ENCODE assay signal across 14 cellular contexts in genomic region chr7:111312966-111313365, GRCh38.
DNase-seq lines count a peak whose midpoint lies in the region; ATAC-seq and TF ChIP-seq lines count a peak whose summit lies in the region.
"Had no signal": no experiment of that assay in that cellular context is flagged by ENCODE, and none has a peak within 500 bp of the region (broad histone marks: within the 10 kb centered on the region; RNA-seq: fewer than 3 reads in every experiment).

No MANE protein-coding gene starts in this region.

- H3K27ac ChIP-seq in hepatocyte, result no peak overlapping the region
- H3K27ac ChIP-seq in caudate nucleus (ENCODE audit: low read depth, low read length), result no peak overlapping the region
- H3K27ac ChIP-seq: dorsolateral prefrontal cortex, lower lobe of right lung had no signal

- H3K36me3 Mint-ChIP-seq in WTC11, result no peaks in the 10 kb centered on the region
- no peaks in the 10 kb centered on the region for H3K36me3 Mint-ChIP-seq in Calu3 (ENCODE audit: insufficient read depth, unreplicated experiment)

- CTCF ChIA-PET in WTC11 (lab: Charles Lee), result no interaction called here
- CTCF ChIA-PET in Calu3 (lab: Charles Lee), result no interaction called here

- POLR2A ChIA-PET in WTC11 (lab: Charles Lee), result no interaction called here

- no peaks in the 10 kb centered on the region for H3K36me3 ChIP-seq in hepatocyte (replicated peaks; ENCODE audit: insufficient read depth, low read depth)
- H3K36me3 ChIP-seq: lower lobe of right lung had no signal

- H3K9me3 Mint-ChIP-seq in WTC11 (no peaks in the 10 kb centered on the region), Calu3 (ENCODE audit: low read depth, unreplicated experiment) (no peaks in the 10 kb centered on the region)

- no peaks in the 10 kb centered on the region for H3K27me3 Mint-ChIP-seq in WTC11 (ENCODE audit: low read depth)
- no peaks in the 10 kb centered on the region for H3K27me3 Mint-ChIP-seq in Calu3 (ENCODE audit: unreplicated experiment)
- H3K27me3 Mint-ChIP-seq: activated naive CD8-positive, alpha-beta T cell had no signal

- peak; percentile 15 for DNase-seq in ACHN
- DNase-seq in HT1080 (ENCODE audit: low read depth), result peak; percentile 16
- no peak for DNase-seq in WTC11 (ENCODE audit: low spot score)
- DNase-seq in hepatocyte (ENCODE audit: low spot score), result peak; percentile 4
- DNase-seq in cerebellar nuclear complex (lab: John Stamatoyannopoulos, UW), result no peak
- DNase-seq in SHP77 treated with DMSO at 0.1 percent for 48 hours (lab: John Stamatoyannopoulos, UW), result no peak
- DNase-seq in caudate nucleus (lab: John Stamatoyannopoulos, UW), result no peak
- DNase-seq in Calu3, result no peak
- DNase-seq: dorsolateral prefrontal cortex; Kasumi-1; lower lobe of right lung; stimulated activated CD4-positive, alpha-beta T cell treated with anti-CD3 and anti-CD28 coated beads, Interleukin-15, amount 100 ng/mL, for 24 hours; T-helper 9 cell had no signal

- no peaks in the 10 kb centered on the region for H3K9me2 ChIP-seq in hepatocyte (replicated peaks; ENCODE audit: insufficient read depth)

- H3K4me1 Mint-ChIP-seq in WTC11 (no peaks in the 10 kb centered on the region), Calu3 (ENCODE audit: low read depth, unreplicated experiment) (no peaks in the 10 kb centered on the region)

- no peaks in the 10 kb centered on the region for H3K27me3 ChIP-seq in hepatocyte
- H3K27me3 ChIP-seq: dorsolateral prefrontal cortex had no signal

- H3K27ac Mint-ChIP-seq in WTC11 (no peak overlapping the region), Calu3 (ENCODE audit: unreplicated experiment) (no peak overlapping the region)
- H3K27ac Mint-ChIP-seq: activated naive CD8-positive, alpha-beta T cell had no signal

- no peak overlapping the region for H3K4me3 ChIP-seq in hepatocyte
- H3K4me3 ChIP-seq: dorsolateral prefrontal cortex, lower lobe of right lung had no signal

- H3K79me2 ChIP-seq in hepatocyte, result no peaks in the 10 kb centered on the region

- H3K4me3 Mint-ChIP-seq in WTC11, result no peak overlapping the region
- no peak overlapping the region for H3K4me3 Mint-ChIP-seq in Calu3 (ENCODE audit: low read depth, unreplicated experiment)
- H3K4me3 Mint-ChIP-seq: activated naive CD8-positive, alpha-beta T cell had no signal

- H2AFZ ChIP-seq in hepatocyte, result no peak overlapping the region

- H3K4me2 ChIP-seq in hepatocyte, result no peak overlapping the region

- no peaks in the 10 kb centered on the region for H4K20me1 ChIP-seq in hepatocyte (ENCODE audit: insufficient read depth, poor library complexity, severe bottlenecking)

- in situ Hi-C loops in ACHN (cut with HindIII; ENCODE audit: low pct_ligation_motif_present, low pct_unique_long_range_greater_than_20kb, low sequenced_read_pairs), result no loop called here

- no peaks in the 10 kb centered on the region for H3K4me1 ChIP-seq in hepatocyte (ENCODE audit: insufficient read depth)
- H3K4me1 ChIP-seq: lower lobe of right lung had no signal

- TF ChIP-seq CTCF in WTC11 (IDR thresholded peaks at IDR 0.05), result no peak
- no peak for TF ChIP-seq CTCF in hepatocyte (IDR thresholded peaks at IDR 0.05; ENCODE audit: poor library complexity)
- TF ChIP-seq CTCF in Calu3 (IDR thresholded peaks at IDR 0.05; ENCODE audit: unreplicated experiment), result no peak

- peak; percentile 74 for ATAC-seq in WTC11
- ATAC-seq: lower lobe of right lung had no signal

- no peaks in the 10 kb centered on the region for H3K9me3 ChIP-seq in hepatocyte (ENCODE audit: low read depth)
- H3K9me3 ChIP-seq: lower lobe of right lung had no signal

- BruUV-seq in Calu3 (replicated peaks; lab: Mats Ljungman, UMichigan), result no TSS peak

- intact Hi-C loops in Calu3 (cut with micrococcal nuclease; ENCODE audit: unreplicated experiment), result no loop called here

TF ChIP-seq in WTC11, 78 proteins besides CTCF, POLR2A, EP300 and RAD21:
- TF ChIP-seq HMGA2 (CRISPR knock-in tag; IDR thresholded peaks at IDR 0.05) (no peak), ZBTB43 (CRISPR knock-in tag; IDR thresholded peaks at IDR 0.05) (no peak), ZSCAN18 (CRISPR knock-in tag; IDR thresholded peaks at IDR 0.05) (no peak), ESRRA (CRISPR knock-in tag; IDR thresholded peaks at IDR 0.05; ENCODE audit: borderline replicate concordance) (no peak), ELF4 (CRISPR knock-in tag; IDR thresholded peaks at IDR 0.05; ENCODE audit: low read depth) (no peak), NFE2L1 (CRISPR knock-in tag; IDR thresholded peaks at IDR 0.05) (no peak), ZNF423 (CRISPR knock-in tag; IDR thresholded peaks at IDR 0.05) (no peak), USF1 (CRISPR knock-in tag; IDR thresholded peaks at IDR 0.05) (no peak)
- TF ChIP-seq, protein P1, sequence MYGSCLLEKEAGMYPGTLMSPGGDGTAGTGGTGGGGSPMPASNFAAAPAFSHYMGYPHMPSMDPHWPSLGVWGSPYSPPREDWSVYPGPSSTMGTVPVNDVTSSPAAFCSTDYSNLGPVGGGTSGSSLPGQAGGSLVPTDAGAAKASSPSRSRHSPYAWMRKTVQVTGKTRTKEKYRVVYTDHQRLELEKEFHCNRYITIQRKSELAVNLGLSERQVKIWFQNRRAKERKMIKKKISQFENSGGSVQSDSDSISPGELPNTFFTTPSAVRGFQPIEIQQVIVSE (CRISPR knock-in tag; IDR thresholded peaks at IDR 0.05; ENCODE audit: borderline replicate concordance), result no peak
- TF ChIP-seq, protein P2, sequence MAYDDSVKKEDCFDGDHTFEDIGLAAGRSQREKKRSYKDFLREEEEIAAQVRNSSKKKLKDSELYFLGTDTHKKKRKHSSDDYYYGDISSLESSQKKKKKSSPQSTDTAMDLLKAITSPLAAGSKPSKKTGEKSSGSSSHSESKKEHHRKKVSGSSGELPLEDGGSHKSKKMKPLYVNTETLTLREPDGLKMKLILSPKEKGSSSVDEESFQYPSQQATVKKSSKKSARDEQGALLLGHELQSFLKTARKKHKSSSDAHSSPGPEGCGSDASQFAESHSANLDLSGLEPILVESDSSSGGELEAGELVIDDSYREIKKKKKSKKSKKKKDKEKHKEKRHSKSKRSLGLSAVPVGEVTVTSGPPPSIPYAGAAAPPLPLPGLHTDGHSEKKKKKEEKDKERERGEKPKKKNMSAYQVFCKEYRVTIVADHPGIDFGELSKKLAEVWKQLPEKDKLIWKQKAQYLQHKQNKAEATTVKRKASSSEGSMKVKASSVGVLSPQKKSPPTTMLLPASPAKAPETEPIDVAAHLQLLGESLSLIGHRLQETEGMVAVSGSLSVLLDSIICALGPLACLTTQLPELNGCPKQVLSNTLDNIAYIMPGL (CRISPR knock-in tag; IDR thresholded peaks at IDR 0.05), result no peak
- TF ChIP-seq, protein P3, sequence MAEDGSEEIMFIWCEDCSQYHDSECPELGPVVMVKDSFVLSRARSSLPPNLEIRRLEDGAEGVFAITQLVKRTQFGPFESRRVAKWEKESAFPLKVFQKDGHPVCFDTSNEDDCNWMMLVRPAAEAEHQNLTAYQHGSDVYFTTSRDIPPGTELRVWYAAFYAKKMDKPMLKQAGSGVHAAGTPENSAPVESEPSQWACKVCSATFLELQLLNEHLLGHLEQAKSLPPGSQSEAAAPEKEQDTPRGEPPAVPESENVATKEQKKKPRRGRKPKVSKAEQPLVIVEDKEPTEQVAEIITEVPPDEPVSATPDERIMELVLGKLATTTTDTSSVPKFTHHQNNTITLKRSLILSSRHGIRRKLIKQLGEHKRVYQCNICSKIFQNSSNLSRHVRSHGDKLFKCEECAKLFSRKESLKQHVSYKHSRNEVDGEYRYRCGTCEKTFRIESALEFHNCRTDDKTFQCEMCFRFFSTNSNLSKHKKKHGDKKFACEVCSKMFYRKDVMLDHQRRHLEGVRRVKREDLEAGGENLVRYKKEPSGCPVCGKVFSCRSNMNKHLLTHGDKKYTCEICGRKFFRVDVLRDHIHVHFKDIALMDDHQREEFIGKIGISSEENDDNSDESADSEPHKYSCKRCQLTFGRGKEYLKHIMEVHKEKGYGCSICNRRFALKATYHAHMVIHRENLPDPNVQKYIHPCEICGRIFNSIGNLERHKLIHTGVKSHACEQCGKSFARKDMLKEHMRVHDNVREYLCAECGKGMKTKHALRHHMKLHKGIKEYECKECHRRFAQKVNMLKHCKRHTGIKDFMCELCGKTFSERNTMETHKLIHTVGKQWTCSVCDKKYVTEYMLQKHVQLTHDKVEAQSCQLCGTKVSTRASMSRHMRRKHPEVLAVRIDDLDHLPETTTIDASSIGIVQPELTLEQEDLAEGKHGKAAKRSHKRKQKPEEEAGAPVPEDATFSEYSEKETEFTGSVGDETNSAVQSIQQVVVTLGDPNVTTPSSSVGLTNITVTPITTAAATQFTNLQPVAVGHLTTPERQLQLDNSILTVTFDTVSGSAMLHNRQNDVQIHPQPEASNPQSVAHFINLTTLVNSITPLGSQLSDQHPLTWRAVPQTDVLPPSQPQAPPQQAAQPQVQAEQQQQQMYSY (CRISPR knock-in tag; IDR thresholded peaks at IDR 0.05), result no peak

Comparison
In these comparisons a context has a peak if more than half of its experiments do, and no peak if none do; other contexts are left out.
1. DNase-seq: peak in ACHN (single experiment), HT1080 (single experiment) and hepatocyte (single experiment); none in WTC11 (single experiment), cerebellar nuclear complex (0 of 2), SHP77 treated with DMSO at 0.1 percent for 48 hours (single experiment), caudate nucleus (0 of 61) and Calu3 (single experiment).